ENCODE assay signal across 12 cellular contexts in genomic region chr6:98957440-98957839, GRCh38. TPM values are rescaled to one million over a fixed set of nuclear protein-coding genes. Genes with fewer than 3 reads are reported as not detected.
DNase-seq lines count a peak whose midpoint lies in the region; ATAC-seq, FAIRE-seq and TF ChIP-seq lines count a peak whose summit lies in the region.
"Had no signal": no experiment of that assay in that cellular context is flagged by ENCODE, and none has a peak within 500 bp of the region (broad histone marks: within the 10 kb centered on the region; RNA-seq: fewer than 3 reads in every experiment).

No MANE protein-coding gene starts in this region.

- H3K9me1 ChIP-seq in endothelial cell of umbilical vein (replicated peaks; ENCODE audit: control insufficient read depth, extremely low read depth, insufficient read depth, low read length), result no peaks in the 10 kb centered on the region

- H4K8ac ChIP-seq in trophoblast cell (ENCODE audit: low read depth, low read length), result no peak overlapping the region

- CTCF ChIA-PET in endothelial cell of umbilical vein (lab: Charles Lee), result interaction anchor here (0.8 to 1.3 kb wide), 5 partner anchors 10 to 1768 kb away, joined by 3 to 6 read pairs (median 4); partner anchors contain the start of gene FBXL4

- DNase-seq in ELF-1 (ENCODE audit: low read depth, low spot score) (peak; percentile 32), RPMI7951 (ENCODE audit: low read depth) (peak; percentile 93), endothelial cell of umbilical vein (ENCODE audit: low read depth, low spot score) (peak; percentile 95), trophoblast cell (peak; percentile 28 to 47), NOMO-1 treated with dmso at 0.1 percent for 144 hours (lab: John Stamatoyannopoulos, UW; ENCODE audit: unreplicated experiment) (no peak), cerebellar nuclear complex (lab: John Stamatoyannopoulos, UW) (no peak), cerebellum (ENCODE audit: low spot score) (no peak)
- DNase-seq: activated T-cell treated with anti-CD3 and anti-CD28 coated beads, Interleukin-2, amount 50 U/mL, for 4 hours; CD8-positive, alpha-beta T cell; heart right ventricle had no signal

- POLR2A ChIA-PET in endothelial cell of umbilical vein (lab: Charles Lee), result interaction anchor here (1.8 kb wide), 1 partner anchor 9 kb away, joined by 6 read pairs; the partner anchor contains the start of gene FBXL4

- H3K4ac ChIP-seq in trophoblast cell (ENCODE audit: low read depth, low read length), result no peak overlapping the region

- H2AFZ ChIP-seq in endothelial cell of umbilical vein (ENCODE audit: low read depth, low read length) (no peak overlapping the region), trophoblast cell (ENCODE audit: insufficient read depth, low read length, poor library complexity) (no peak overlapping the region)

- H4K91ac ChIP-seq in trophoblast cell (ENCODE audit: low read depth, low read length), result no peak overlapping the region

- no peak overlapping the region for H3K14ac ChIP-seq in trophoblast cell (ENCODE audit: low read length)

- intact Hi-C loops in endothelial cell of umbilical vein (cut with micrococcal nuclease), result loop anchor here (1.0 to 5.0 kb wide), 3 partner anchors 9 to 125 kb away; partner anchors contain the start of gene POU3F2

- no peaks in the 10 kb centered on the region for H3K9me3 ChIP-seq in endothelial cell of umbilical vein (replicated peaks; ENCODE audit: control insufficient read depth, insufficient read depth, low read length)
- H3K9me3 ChIP-seq in trophoblast cell (ENCODE audit: insufficient read depth, low read depth, low read length), result no peaks in the 10 kb centered on the region
- H3K9me3 ChIP-seq: heart right ventricle had no signal

- H3K23ac ChIP-seq in trophoblast cell (ENCODE audit: low read length), result no peak overlapping the region

- H3K9ac ChIP-seq in endothelial cell of umbilical vein (replicated peaks; ENCODE audit: extremely low read depth, insufficient read depth, low read length), result no peak overlapping the region
- H3K9ac ChIP-seq in trophoblast cell (ENCODE audit: low read length), result no peak overlapping the region

- H3K79me2 ChIP-seq in endothelial cell of umbilical vein (ENCODE audit: control insufficient read depth, insufficient read depth, low read length), result no peaks in the 10 kb centered on the region
- H3K79me2 ChIP-seq in trophoblast cell (ENCODE audit: control insufficient read depth, insufficient read depth, low read length, poor library complexity), result no peaks in the 10 kb centered on the region

- WGBS in trophoblast cell (ENCODE audit: extremely low coverage, insufficient coverage, insufficient read length), result no CpG with 5 or more reads among the region's 3 CpGs

- H3K79me1 ChIP-seq in trophoblast cell (ENCODE audit: low read length), result no peaks in the 10 kb centered on the region

- no peak overlapping the region for H2BK120ac ChIP-seq in trophoblast cell (ENCODE audit: insufficient read depth, low read length, poor library complexity)

- H3K4me2 ChIP-seq in endothelial cell of umbilical vein (ENCODE audit: insufficient read depth, low read length) (peak overlapping the region; percentile 3), trophoblast cell (ENCODE audit: low read length) (no peak overlapping the region)

- H4K20me1 ChIP-seq in endothelial cell of umbilical vein (replicated peaks; ENCODE audit: control insufficient read depth, extremely low read depth, insufficient read depth, low read length), result no peaks in the 10 kb centered on the region

- TF ChIP-seq POLR2A in endothelial cell of umbilical vein (IDR thresholded peaks at IDR 0.05; ENCODE audit: low read depth, low read length), result peak; percentile 48

- H3K27ac ChIP-seq in endothelial cell of umbilical vein (ENCODE audit: insufficient read depth, low read depth, low read length), result no peak overlapping the region
- no peak overlapping the region for H3K27ac ChIP-seq in trophoblast cell (ENCODE audit: low read depth, low read length)
- H3K27ac ChIP-seq: heart right ventricle had no signal

- no peak overlapping the region for H4K12ac ChIP-seq in trophoblast cell (ENCODE audit: low read depth, low read length)

- peak; percentile 98 for FAIRE-seq in endothelial cell of umbilical vein (lab: Jason Lieb, UNC)

- BruUV-seq in endothelial cell of umbilical vein (replicated peaks; lab: Mats Ljungman, UMichigan), result no TSS peak

- TF ChIP-seq CTCF in endothelial cell of umbilical vein (IDR thresholded peaks at IDR 0.05; ENCODE audit: extremely low read depth in 1 of 2, insufficient read depth in 1 of 2, low read depth in 1 of 2, low read length in 2 of 2), result no peak

- H2BK12ac ChIP-seq in trophoblast cell (ENCODE audit: low read length), result no peak overlapping the region

- H3K4me3 ChIP-seq in endothelial cell of umbilical vein (replicated peaks in 1 of 3; ENCODE audit: insufficient read depth in 1 of 3, low read depth in 1 of 3, low read length in 3 of 3) (no peak overlapping the region), trophoblast cell (ENCODE audit: low read depth, low read length) (no peak overlapping the region)
- H3K4me3 ChIP-seq: heart right ventricle had no signal

- H3K36me3 ChIP-seq in endothelial cell of umbilical vein (ENCODE audit: control insufficient read depth in 2 of 2, extremely low read depth in 1 of 2, insufficient read depth in 2 of 2, low read length in 2 of 2), result no peaks in the 10 kb centered on the region
- H3K36me3 ChIP-seq in trophoblast cell (ENCODE audit: control insufficient read depth in 1 of 2, insufficient read depth in 2 of 2, low read length in 2 of 2), result no peaks in the 10 kb centered on the region
- H3K36me3 ChIP-seq: heart right ventricle had no signal

- H2AK5ac ChIP-seq in trophoblast cell (ENCODE audit: low read length), result no peak overlapping the region

- no peak overlapping the region for H3K18ac ChIP-seq in trophoblast cell (ENCODE audit: low read length)

- no peak for ATAC-seq in GM21528 (IDR thresholded peaks at IDR 0.05; ENCODE audit: low FRiP score, unreplicated experiment)
- ATAC-seq: activated T-cell treated with anti-CD3 and anti-CD28 coated beads, Interleukin-2, amount 50 U/mL, for 4 hours; CD8-positive, alpha-beta T cell; heart right ventricle; sciatic nerve had no signal

- peaks cover 16 to 33% of the 10 kb centered on the region in 2 experiments for H3K27me3 ChIP-seq in endothelial cell of umbilical vein (ENCODE audit: control insufficient read depth in 2 of 2, insufficient read depth in 2 of 2, low read length in 2 of 2)
- no peaks in the 10 kb centered on the region for H3K27me3 ChIP-seq in trophoblast cell (ENCODE audit: insufficient read depth, low read length)
- H3K27me3 ChIP-seq: heart right ventricle had no signal

- dilution Hi-C loops in endothelial cell of umbilical vein (cut with MboI; ENCODE audit: extremely low pct_ligation_motif_present, low sequenced_read_pairs), result no loop called here

- H3K4me1 ChIP-seq in endothelial cell of umbilical vein (ENCODE audit: control insufficient read depth, extremely low read depth, insufficient read depth, low read length), result peaks cover 22% of the 10 kb centered on the region
- H3K4me1 ChIP-seq in trophoblast cell (ENCODE audit: control insufficient read depth in 1 of 2, insufficient read depth in 2 of 2, low read length in 2 of 2), result no peaks in the 10 kb centered on the region
- H3K4me1 ChIP-seq: heart right ventricle had no signal

- no peak overlapping the region for H2BK5ac ChIP-seq in trophoblast cell (ENCODE audit: low read depth, low read length, poor library complexity)

TF ChIP-seq in endothelial cell of umbilical vein, 7 proteins besides CTCF, POLR2A, EP300 and RAD21:
- peak; percentile 96 for TF ChIP-seq FOS (IDR thresholded peaks at IDR 0.05; ENCODE audit: borderline replicate concordance, insufficient read depth, low read length)
- peak; percentile 89 for TF ChIP-seq JUN (IDR thresholded peaks at IDR 0.05; ENCODE audit: borderline replicate concordance, insufficient read depth, insufficient read length, low read depth)
- no peak for TF ChIP-seq MYC (IDR thresholded peaks at IDR 0.05; ENCODE audit: low read depth, low read length)
- no peak for TF ChIP-seq EZH2 (IDR thresholded peaks at IDR 0.05; ENCODE audit: borderline replicate concordance, low read depth, low read length, severe bottlenecking)
- peak; percentile 91 for TF ChIP-seq GATA2 (IDR thresholded peaks at IDR 0.05; ENCODE audit: insufficient read depth, insufficient read length, low read depth, low read length)
- peak; percentile 89 for TF ChIP-seq POLR2AphosphoS5 (IDR thresholded peaks at IDR 0.05; ENCODE audit: insufficient read depth, low read depth, low read length)
- TF ChIP-seq MAX (IDR thresholded peaks at IDR 0.05; ENCODE audit: insufficient read depth, insufficient read length), result no peak

RNA-seq across cellular contexts. Expression of gene FBXL4, which starts 9.7 kb away (rescaled TPM):
- total RNA-seq in RPMI7951 (2014; rRNA removed; shearing (Covaris generic)), result 17.4 and 19.6 TPM in 2 replicates
- total RNA-seq in endothelial cell of umbilical vein (9.4 and 9.8 TPM in 2 replicates), cerebellum (29.5 TPM)
- polyA plus RNA-seq in endothelial cell of umbilical vein, result 5.6 and 7.0 TPM in 2 replicates
- 5.9 and 6.0 TPM in 2 replicates for polyA plus RNA-seq in endothelial cell of umbilical vein (2011; cell fraction: cytosol; rRNA removed)
- polyA plus RNA-seq in endothelial cell of umbilical vein (2011; cell fraction: nucleus; rRNA removed), result 8.6 and 9.0 TPM in 2 replicates
- polyA plus RNA-seq in endothelial cell of umbilical vein (2012), result 4.2 and 5.6 TPM in 2 replicates
- 17.3 and 21.6 TPM in 2 replicates for polyA minus RNA-seq in endothelial cell of umbilical vein
- polyA minus RNA-seq in endothelial cell of umbilical vein (2011; cell fraction: cytosol; rRNA and poly(A)+ RNA removed), result 10.5 TPM
- 14.0 and 23.3 TPM in 2 replicates for polyA minus RNA-seq in endothelial cell of umbilical vein (2011; cell fraction: nucleus; rRNA and poly(A)+ RNA removed)
- polyA plus RNA-seq in trophoblast cell (2013), result 5.5 and 5.6 TPM in 2 replicates

Comparison
In these comparisons a context has a peak if more than half of its experiments do, and no peak if none do; other contexts are left out.
1. DNase-seq: peak in ELF-1 (single experiment), RPMI7951 (single experiment), endothelial cell of umbilical vein (single experiment) and trophoblast cell (2 of 2); none in NOMO-1 treated with dmso at 0.1 percent for 144 hours (single experiment), cerebellar nuclear complex (0 of 2) and cerebellum (single experiment).